In the genomic region with DNA sequence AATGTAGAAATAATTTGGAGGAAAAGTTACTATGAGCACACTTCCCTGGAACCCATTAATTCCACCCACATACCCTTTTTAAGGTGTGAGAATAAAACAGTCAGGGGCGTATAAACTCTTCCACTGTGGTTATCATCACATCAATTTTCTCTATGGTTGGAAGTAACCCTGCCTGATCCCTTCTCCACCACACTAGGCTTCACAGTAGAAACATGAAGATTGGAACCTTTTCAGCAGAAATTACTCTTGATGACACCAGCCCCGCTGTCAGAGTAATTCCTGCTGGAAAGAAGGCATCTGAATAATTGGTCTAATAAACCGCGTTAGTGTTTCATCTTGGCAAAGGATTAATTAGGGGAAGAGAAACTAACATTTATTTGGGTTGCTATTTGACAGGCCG, we compare ENCODE assay signal across 25 cellular contexts.
"Had no signal": no experiment of that assay in that cellular context is flagged by ENCODE, and none has a peak within 500 bp of the region (broad histone marks: within the 10 kb centered on the region; RNA-seq: fewer than 3 reads in every experiment).

No MANE protein-coding gene starts in this region.

- FAIRE-seq: endometrium, endothelial cell of umbilical vein had no signal

- DNase-seq: activated CD4-positive, alpha-beta T cell treated with anti-CD3 and anti-CD28 coated beads for 36 hours; activated CD4-positive, alpha-beta T cell treated with anti-CD3 and anti-CD28 coated beads, Interleukin-2, amount 50 U/mL, for 1 hour; activated CD4-positive, alpha-beta T cell treated with anti-CD3 and anti-CD28 coated beads, Interleukin-2, amount 50 U/mL, for 48 hours; activated CD4-positive, CD25-positive, alpha-beta regulatory T cell; activated CD4-positive, CD25-positive, alpha-beta regulatory T cell treated with anti-CD3 and anti-CD28 coated beads, Interleukin-2, amount 50 U/mL, for 72 hours; activated CD8-positive, alpha-beta memory T cell treated with anti-CD3 and anti-CD28 coated beads for 24 hours; activated CD8-positive, alpha-beta T cell treated with anti-CD3 and anti-CD28 coated beads for 36 hours; activated effector memory CD4-positive, alpha-beta T cell treated with Interleukin-2 at 50 U/mL for 16 hours; activated gamma-delta T cell treated with Interleukin-2 at 50 U/mL for 16 hours; activated naive CD4-positive, alpha-beta T cell treated with anti-CD3 and anti-CD28 coated beads, Interleukin-2, amount 50 U/mL, for 16 hours; activated naive CD4-positive, alpha-beta T cell treated with Interleukin-2 at 50 U/mL for 16 hours; activated T-cell treated with anti-CD3 and anti-CD28 coated beads, Interleukin-2, amount 50 U/mL, for 4 hours; amniotic stem cell; anterior cingulate cortex; body of pancreas; central memory CD4-positive, alpha-beta T cell; cerebellar nuclear complex; colonic mucosa; effector CD8-positive, alpha-beta T cell; esophagus squamous epithelium; foreskin melanocyte; heart right ventricle; T-helper 2 cell had no signal
